In the genomic region with DNA sequence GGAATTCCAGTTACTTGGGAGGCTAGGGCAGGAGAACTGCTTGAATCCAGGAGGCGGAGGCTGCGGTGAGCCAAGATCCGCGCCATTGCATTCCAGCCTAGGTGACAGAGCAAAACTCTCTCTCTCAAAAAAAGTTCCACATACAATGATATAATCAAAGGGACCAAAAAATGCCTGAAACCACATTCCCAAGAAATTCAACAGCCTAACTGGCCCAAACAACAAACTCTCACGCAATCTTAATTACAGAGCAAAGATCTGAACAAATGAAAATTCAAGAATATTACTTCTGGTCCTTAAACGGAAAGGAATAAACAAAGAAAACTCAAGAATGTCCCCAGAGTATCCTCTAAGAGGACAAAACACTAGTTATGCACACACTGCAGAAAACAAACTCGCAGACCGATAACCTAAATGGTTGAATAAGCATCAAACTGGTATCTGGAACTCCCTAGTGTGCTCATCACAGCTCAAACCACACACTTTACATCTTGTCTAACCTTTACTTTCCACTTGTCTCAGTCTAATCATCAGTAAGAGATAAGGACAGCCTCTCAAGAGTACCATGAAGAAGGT, we compare ENCODE assay signal across 8 cellular contexts. TPM values are rescaled to one million over a fixed set of nuclear protein-coding genes. Genes with fewer than 3 reads are reported as not detected.
DNase-seq lines count a peak whose midpoint lies in the region; ATAC-seq and TF ChIP-seq lines count a peak whose summit lies in the region.

No MANE protein-coding gene starts in this region.

- H3K27me3 Mint-ChIP-seq in GM23338 (ENCODE audit: insufficient read depth, low read depth, poor library complexity) (peaks cover 6% of the 10 kb centered on the region), mesothelial cell of epicardium (ENCODE audit: low read depth) (no peaks in the 10 kb centered on the region)
- H3K27me3 Mint-ChIP-seq in activated naive CD8-positive, alpha-beta T cell treated with anti-CD3 and anti-CD28 coated beads, Interleukin-2, amount 50 U/mL, for 24 hours: no peaks in the 10 kb centered on the region

- H3K4me2 ChIP-seq in GM23338: peak overlapping the region; percentile 91

- H3K36me3 ChIP-seq in BE2C: peaks cover 35% of the 10 kb centered on the region
- peaks cover 13% of the 10 kb centered on the region; the same call in 1 of the 2 replicates for H3K36me3 ChIP-seq in GM23338 (ENCODE audit: insufficient read depth)

- peak overlapping the region; percentile 86 for H3K4me3 Mint-ChIP-seq in GM23338
- H3K4me3 Mint-ChIP-seq in activated naive CD8-positive, alpha-beta T cell treated with anti-CD3 and anti-CD28 coated beads, Interleukin-2, amount 50 U/mL, for 24 hours: peak overlapping the region; percentile 87
- peak overlapping the region; percentile 98 for H3K4me3 Mint-ChIP-seq in mesothelial cell of epicardium

- H3K27me3 ChIP-seq in BE2C (no peaks in the 10 kb centered on the region), GM23338 (ENCODE audit: insufficient read depth) (no peaks in the 10 kb centered on the region)

- no peak for ATAC-seq in GM23338
- peak; percentile 63 for ATAC-seq in activated naive CD8-positive, alpha-beta T cell treated with anti-CD3 and anti-CD28 coated beads, Interleukin-2, amount 50 U/mL, for 24 hours
- ATAC-seq in esophagus mucosa: no peak

- H3K9me3 ChIP-seq in BE2C: no peaks in the 10 kb centered on the region

- TF ChIP-seq CTCF in BE2C (IDR thresholded peaks at IDR 0.05; ENCODE audit: low read depth, low read length): no peak
- no peak for TF ChIP-seq CTCF in GM23338 (conservative IDR thresholded peaks at IDR 0.05; ENCODE audit: low read depth in 2 of 2)
- TF ChIP-seq CTCF in mesothelial cell of epicardium (IDR thresholded peaks at IDR 0.05; ENCODE audit: unreplicated experiment): no peak

- no peaks in the 10 kb centered on the region for H3F3A ChIP-seq in GM23338 (replicated peaks; ENCODE audit: low read depth)

- H3K36me3 Mint-ChIP-seq in GM23338 (ENCODE audit: low read depth): peaks cover 30% of the 10 kb centered on the region; the same call in 2 of the 3 replicates
- peaks cover 36% of the 10 kb centered on the region for H3K36me3 Mint-ChIP-seq in activated naive CD8-positive, alpha-beta T cell treated with anti-CD3 and anti-CD28 coated beads, Interleukin-2, amount 50 U/mL, for 24 hours (ENCODE audit: low read depth)
- peaks cover 9% of the 10 kb centered on the region for H3K36me3 Mint-ChIP-seq in mesothelial cell of epicardium

- H3K4me1 ChIP-seq in BE2C (no peaks in the 10 kb centered on the region), GM23338 (ENCODE audit: insufficient read depth) (peaks cover 24% of the 10 kb centered on the region)

- peaks cover 67% of the 10 kb centered on the region for H4K20me1 ChIP-seq in GM23338 (replicated peaks; ENCODE audit: insufficient read depth)

- no peak overlapping the region for H2AFZ ChIP-seq in GM23338

- no peak overlapping the region for H3K27ac ChIP-seq in GM23338 (ENCODE audit: low read depth)

- H3K79me2 ChIP-seq in GM23338 (replicated peaks; ENCODE audit: insufficient read depth): peaks cover 86% of the 10 kb centered on the region

- H3K27ac Mint-ChIP-seq in GM23338: peak overlapping the region; percentile 55; the same call in 1 of the 2 replicates
- H3K27ac Mint-ChIP-seq in activated naive CD8-positive, alpha-beta T cell treated with anti-CD3 and anti-CD28 coated beads, Interleukin-2, amount 50 U/mL, for 24 hours: peak overlapping the region; percentile 98
- peak overlapping the region; percentile 69 for H3K27ac Mint-ChIP-seq in mesothelial cell of epicardium

- H3K4me3 ChIP-seq in BE2C (ENCODE audit: low read depth, low read length) (peak overlapping the region; percentile 76), GM23338 (peak overlapping the region; percentile 88)

- H3K9me3 Mint-ChIP-seq in GM23338 (no peaks in the 10 kb centered on the region; the same call in 2 of the 3 replicates), mesothelial cell of epicardium (no peaks in the 10 kb centered on the region)
- no peaks in the 10 kb centered on the region for H3K9me3 Mint-ChIP-seq in activated naive CD8-positive, alpha-beta T cell treated with anti-CD3 and anti-CD28 coated beads, Interleukin-2, amount 50 U/mL, for 24 hours

- DNase-seq in BE2C: no peak
- DNase-seq in GM23338 (ENCODE audit: low spot score): no peak
- no peak for DNase-seq in activated naive CD8-positive, alpha-beta T cell treated with anti-CD3 and anti-CD28 coated beads, Interleukin-2, amount 50 U/mL, for 24 hours
- no peak for DNase-seq in mesothelial cell of epicardium (ENCODE audit: low spot score in 2 of 2, unreplicated experiment in 2 of 2)
- no peak for DNase-seq in T-helper 9 cell
- no peak for DNase-seq in mucosa of gallbladder (ENCODE audit: low spot score)
- no peak for DNase-seq in AG08395 (ENCODE audit: low spot score)

- H3K4me1 Mint-ChIP-seq in GM23338: peaks cover 25% of the 10 kb centered on the region; the same call in 2 of the 3 replicates
- H3K4me1 Mint-ChIP-seq in activated naive CD8-positive, alpha-beta T cell treated with anti-CD3 and anti-CD28 coated beads, Interleukin-2, amount 50 U/mL, for 24 hours: peaks cover 62% of the 10 kb centered on the region
- H3K4me1 Mint-ChIP-seq in mesothelial cell of epicardium: peaks cover 39% of the 10 kb centered on the region

- no peaks in the 10 kb centered on the region for H3K9me2 ChIP-seq in GM23338 (ENCODE audit: insufficient read depth)

TF ChIP-seq in GM23338, 12 proteins besides CTCF, POLR2A, EP300 and RAD21:
- TF ChIP-seq, protein P1, sequence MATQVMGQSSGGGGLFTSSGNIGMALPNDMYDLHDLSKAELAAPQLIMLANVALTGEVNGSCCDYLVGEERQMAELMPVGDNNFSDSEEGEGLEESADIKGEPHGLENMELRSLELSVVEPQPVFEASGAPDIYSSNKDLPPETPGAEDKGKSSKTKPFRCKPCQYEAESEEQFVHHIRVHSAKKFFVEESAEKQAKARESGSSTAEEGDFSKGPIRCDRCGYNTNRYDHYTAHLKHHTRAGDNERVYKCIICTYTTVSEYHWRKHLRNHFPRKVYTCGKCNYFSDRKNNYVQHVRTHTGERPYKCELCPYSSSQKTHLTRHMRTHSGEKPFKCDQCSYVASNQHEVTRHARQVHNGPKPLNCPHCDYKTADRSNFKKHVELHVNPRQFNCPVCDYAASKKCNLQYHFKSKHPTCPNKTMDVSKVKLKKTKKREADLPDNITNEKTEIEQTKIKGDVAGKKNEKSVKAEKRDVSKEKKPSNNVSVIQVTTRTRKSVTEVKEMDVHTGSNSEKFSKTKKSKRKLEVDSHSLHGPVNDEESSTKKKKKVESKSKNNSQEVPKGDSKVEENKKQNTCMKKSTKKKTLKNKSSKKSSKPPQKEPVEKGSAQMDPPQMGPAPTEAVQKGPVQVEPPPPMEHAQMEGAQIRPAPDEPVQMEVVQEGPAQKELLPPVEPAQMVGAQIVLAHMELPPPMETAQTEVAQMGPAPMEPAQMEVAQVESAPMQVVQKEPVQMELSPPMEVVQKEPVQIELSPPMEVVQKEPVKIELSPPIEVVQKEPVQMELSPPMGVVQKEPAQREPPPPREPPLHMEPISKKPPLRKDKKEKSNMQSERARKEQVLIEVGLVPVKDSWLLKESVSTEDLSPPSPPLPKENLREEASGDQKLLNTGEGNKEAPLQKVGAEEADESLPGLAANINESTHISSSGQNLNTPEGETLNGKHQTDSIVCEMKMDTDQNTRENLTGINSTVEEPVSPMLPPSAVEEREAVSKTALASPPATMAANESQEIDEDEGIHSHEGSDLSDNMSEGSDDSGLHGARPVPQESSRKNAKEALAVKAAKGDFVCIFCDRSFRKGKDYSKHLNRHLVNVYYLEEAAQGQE (IDR thresholded peaks at IDR 0.05; ENCODE audit: unreplicated experiment): no peak
- TF ChIP-seq JUNB (IDR thresholded peaks at IDR 0.05; ENCODE audit: unreplicated experiment): no peak
- no peak for TF ChIP-seq ZNF331 (CRISPR knock-in tag; IDR thresholded peaks at IDR 0.05; ENCODE audit: low read depth)

RNA-seq across cellular contexts. Expression of a gene that starts 3.7 kb away (rescaled TPM):
- polyA plus RNA-seq in BE2C (2012; ENCODE audit: insufficient read depth, insufficient read length, low read depth): 41.7 TPM
- total RNA-seq in GM23338 (2014; rRNA removed; shearing (Covaris generic)): 112 and 131 TPM in 2 replicates
- 68.1 and 68.4 TPM in 2 replicates for polyA plus RNA-seq in GM23338 (2016; fragmentation: Nextera tagmentation; extraction: Ambion mirVana)
- 162 to 168 TPM (median 165 TPM) in 3 replicates for total RNA-seq in mesothelial cell of epicardium
- total RNA-seq in esophagus mucosa: 54.4 TPM
- 104 TPM for total RNA-seq in mucosa of gallbladder

RNA-seq across cellular contexts. Expression of a gene that starts 29.0 kb away (rescaled TPM):
- polyA plus RNA-seq in BE2C (2012; ENCODE audit: insufficient read depth, insufficient read length, low read depth): 5.0 TPM
- total RNA-seq in GM23338 (2014; rRNA removed; shearing (Covaris generic)): 2.2 and 2.9 TPM in 2 replicates
- polyA plus RNA-seq in GM23338 (2016; fragmentation: Nextera tagmentation; extraction: Ambion mirVana): 2.2 and 2.6 TPM in 2 replicates
- 6.5 to 6.9 TPM (median 6.8 TPM) in 3 replicates for total RNA-seq in mesothelial cell of epicardium
- 0.84 TPM for total RNA-seq in esophagus mucosa
- total RNA-seq in mucosa of gallbladder: 2.5 TPM

RNA-seq across cellular contexts. Expression of a gene that starts 31.3 kb away (rescaled TPM):
- 189 TPM for polyA plus RNA-seq in BE2C (2012; ENCODE audit: insufficient read depth, insufficient read length, low read depth)
- total RNA-seq in GM23338 (2014; rRNA removed; shearing (Covaris generic)): 258 and 345 TPM in 2 replicates
- polyA plus RNA-seq in GM23338 (2016; fragmentation: Nextera tagmentation; extraction: Ambion mirVana): 31.5 and 32.2 TPM in 2 replicates
- total RNA-seq in mesothelial cell of epicardium (42.4 to 45.6 TPM (median 45.2 TPM) in 3 replicates), esophagus mucosa (70.2 TPM), mucosa of gallbladder (17.7 TPM)

RNA-seq across cellular contexts. Expression of a gene that starts 38.6 kb away (rescaled TPM):
- not detected for polyA plus RNA-seq in BE2C (2012; ENCODE audit: insufficient read depth, insufficient read length, low read depth)
- total RNA-seq in GM23338 (2014; rRNA removed; shearing (Covaris generic)): 6.2 and 6.3 TPM in 2 replicates
- 1.6 and 2.7 TPM in 2 replicates for polyA plus RNA-seq in GM23338 (2016; fragmentation: Nextera tagmentation; extraction: Ambion mirVana)
- total RNA-seq in mesothelial cell of epicardium: not detected in 3 replicates
- not detected for total RNA-seq in esophagus mucosa
- not detected for total RNA-seq in mucosa of gallbladder
